24 cellular contexts compared by ENCODE assay signal in genomic region chr18:50839341-50839740, GRCh38. TPM values are rescaled to one million over a fixed set of nuclear protein-coding genes. Genes with fewer than 3 reads are reported as not detected.
DNase-seq lines count a peak whose midpoint lies in the region; ATAC-seq, FAIRE-seq and TF ChIP-seq lines count a peak whose summit lies in the region.
"Had no signal": no experiment of that assay in that cellular context is flagged by ENCODE, and none has a peak within 500 bp of the region (broad histone marks: within the 10 kb centered on the region; RNA-seq: fewer than 3 reads in every experiment).

No MANE protein-coding gene starts in this region.

- no peaks in the 10 kb centered on the region for H3K27me3 ChIP-seq in adrenal gland
- H3K27me3 ChIP-seq: BE2C had no signal

- H3K27ac ChIP-seq in adrenal gland = no peak overlapping the region

- no peak for TF ChIP-seq CTCF in natural killer cell (IDR thresholded peaks at IDR 0.05)
- no peak for TF ChIP-seq CTCF in endothelial cell (IDR thresholded peaks at IDR 0.05; ENCODE audit: unreplicated experiment)
- TF ChIP-seq CTCF in adrenal gland (IDR thresholded peaks at IDR 0.05) = no peak

- no peak for DNase-seq in natural killer cell treated with Interleukin-12 subunit alpha and Interleukin-12 subunit beta and Interleukin-15 and Interleukin-18, amount 100 ng/mL, for 72 hours (ENCODE audit: low spot score)
- no peak for DNase-seq in natural killer cell
- peak; percentile 7 for DNase-seq in NCI-H82 treated with DMSO at 0.1 percent for 48 hours (lab: John Stamatoyannopoulos, UW; ENCODE audit: unreplicated experiment)
- no peak for DNase-seq in endothelial cell (ENCODE audit: low spot score)
- DNase-seq in GM19239 (ENCODE audit: insufficient read length, low spot score) = no peak
- DNase-seq in activated effector memory CD4-positive, alpha-beta T cell treated with anti-CD3 and anti-CD28 coated beads, Interleukin-2, amount 50 U/mL, for 16 hours = no peak
- DNase-seq in adrenal gland = no peak
- DNase-seq: ACHN; BE2C; C1 segment of cervical spinal cord; CD4-positive, CD25-positive, alpha-beta regulatory T cell; CD8-positive, alpha-beta memory T cell; COR-L47; DMS 273 treated with DMSO at 0.1 percent for 48 hours; DMS53; DND-41; EL; GOT3; H7; IMR-90 had no signal

- no peaks in the 10 kb centered on the region for H3K36me3 Mint-ChIP-seq in natural killer cell treated with Interleukin-12 subunit alpha and Interleukin-12 subunit beta and Interleukin-15 and Interleukin-18, amount 100 ng/mL, for 72 hours
- H3K36me3 Mint-ChIP-seq in natural killer cell = no peaks in the 10 kb centered on the region
- H3K36me3 Mint-ChIP-seq in endothelial cell (ENCODE audit: low read depth, unreplicated experiment) = no peaks in the 10 kb centered on the region
- H3K36me3 Mint-ChIP-seq: CD4-positive, CD25-positive, alpha-beta regulatory T cell; CD8-positive, alpha-beta memory T cell had no signal

- H3K4me3 Mint-ChIP-seq in natural killer cell treated with Interleukin-12 subunit alpha and Interleukin-12 subunit beta and Interleukin-15 and Interleukin-18, amount 100 ng/mL, for 72 hours = no peak overlapping the region
- H3K4me3 Mint-ChIP-seq in natural killer cell = no peak overlapping the region
- no peak overlapping the region for H3K4me3 Mint-ChIP-seq in endothelial cell (ENCODE audit: unreplicated experiment)
- H3K4me3 Mint-ChIP-seq: CD4-positive, CD25-positive, alpha-beta regulatory T cell; CD8-positive, alpha-beta memory T cell had no signal

- TF ChIP-seq POLR2A in adrenal gland (IDR thresholded peaks at IDR 0.05) = no peak

- H3K27me3 Mint-ChIP-seq in natural killer cell treated with Interleukin-12 subunit alpha and Interleukin-12 subunit beta and Interleukin-15 and Interleukin-18, amount 100 ng/mL, for 72 hours = no peaks in the 10 kb centered on the region
- H3K27me3 Mint-ChIP-seq in natural killer cell (ENCODE audit: low read depth in 2 of 2) = peaks cover 2 to 7% of the 10 kb centered on the region in 2 donors
- H3K27me3 Mint-ChIP-seq in endothelial cell (ENCODE audit: unreplicated experiment) = no peaks in the 10 kb centered on the region

- no peak overlapping the region for H3K4me3 ChIP-seq in adrenal gland
- H3K4me3 ChIP-seq: GM12878 had no signal

- intact Hi-C loops in natural killer cell (cut with micrococcal nuclease) (no loop called here), adrenal gland (cut with DNase I) (no loop called here)

- no peaks in the 10 kb centered on the region for H3K9me3 ChIP-seq in adrenal gland (replicated peaks in 1 of 3)
- H3K9me3 ChIP-seq: BE2C had no signal

- H3K9me3 Mint-ChIP-seq in natural killer cell treated with Interleukin-12 subunit alpha and Interleukin-12 subunit beta and Interleukin-15 and Interleukin-18, amount 100 ng/mL, for 72 hours = no peaks in the 10 kb centered on the region
- H3K9me3 Mint-ChIP-seq in natural killer cell = no peaks in the 10 kb centered on the region
- no peaks in the 10 kb centered on the region for H3K9me3 Mint-ChIP-seq in endothelial cell (ENCODE audit: unreplicated experiment)
- H3K9me3 Mint-ChIP-seq: CD4-positive, CD25-positive, alpha-beta regulatory T cell; CD8-positive, alpha-beta memory T cell had no signal

- H3K27ac Mint-ChIP-seq in natural killer cell treated with Interleukin-12 subunit alpha and Interleukin-12 subunit beta and Interleukin-15 and Interleukin-18, amount 100 ng/mL, for 72 hours = no peak overlapping the region
- H3K27ac Mint-ChIP-seq in natural killer cell (no peak overlapping the region), endothelial cell (ENCODE audit: unreplicated experiment) (peak overlapping the region; percentile 97)
- H3K27ac Mint-ChIP-seq: CD4-positive, CD25-positive, alpha-beta regulatory T cell; CD8-positive, alpha-beta memory T cell had no signal

- 76 to 88% (median 79%) methylated on average over 2 of the region's 2 CpGs for WGBS in adrenal gland, 4 donors

- H3K4me1 ChIP-seq in adrenal gland (replicated peaks in 1 of 2) = peaks cover 0 to 12% of the 10 kb centered on the region in 2 donors
- H3K4me1 ChIP-seq: BE2C had no signal

- H3K4me1 Mint-ChIP-seq in natural killer cell treated with Interleukin-12 subunit alpha and Interleukin-12 subunit beta and Interleukin-15 and Interleukin-18, amount 100 ng/mL, for 72 hours (ENCODE audit: low read depth in 2 of 2) = peaks cover 4 to 6% of the 10 kb centered on the region in 2 donors
- H3K4me1 Mint-ChIP-seq in natural killer cell (peaks cover 4 to 5% of the 10 kb centered on the region in 2 donors), endothelial cell (ENCODE audit: unreplicated experiment) (peaks cover 22% of the 10 kb centered on the region)
- H3K4me1 Mint-ChIP-seq: CD4-positive, CD25-positive, alpha-beta regulatory T cell; CD8-positive, alpha-beta memory T cell had no signal

- no peak for FAIRE-seq in GM19239 (lab: Jason Lieb, UNC)
- FAIRE-seq: A204.1, GM12878, HTR-8/SVneo had no signal

- ATAC-seq in natural killer cell treated with Interleukin-12 subunit alpha and Interleukin-12 subunit beta and Interleukin-15 and Interleukin-18, amount 100 ng/mL, for 72 hours = peak; percentile 36 to 53
- ATAC-seq in natural killer cell = no peak
- ATAC-seq: GM12878, HCT116 had no signal

- no peaks in the 10 kb centered on the region for H3K36me3 ChIP-seq in adrenal gland (replicated peaks in 1 of 2)
- H3K36me3 ChIP-seq: BE2C had no signal

RNA-seq across cellular contexts. Expression of gene MRO, which starts 19.5 kb away (rescaled TPM):
- not detected for total RNA-seq in natural killer cell treated with Interleukin-12 subunit alpha and Interleukin-12 subunit beta and Interleukin-15 and Interleukin-18, amount 100 ng/mL, for 72 hours
- total RNA-seq in natural killer cell (not detected), endothelial cell (ENCODE audit: unreplicated experiment) (0.23 TPM), adrenal gland (1 to 10 TPM; 1.6 to 9.4 (median 3.9) TPM)
- polyA plus RNA-seq in adrenal gland = 1 to 10 TPM in 2 of 3 donors, under 1 TPM in 1; 0.67 to 5.0 (median 2.3) TPM
- total RNA-seq: CD4-positive, CD25-positive, alpha-beta regulatory T cell; GM12878; IMR-90 had no signal
- polyA plus RNA-seq: CD4-positive, CD25-positive, alpha-beta regulatory T cell; CD8-positive, alpha-beta memory T cell; IMR-90 had no signal

RNA-seq across cellular contexts. Expression of gene ME2, which starts 39.6 kb away (rescaled TPM):
- 100 to 1,000 TPM; 112 to 120 TPM for total RNA-seq in natural killer cell treated with Interleukin-12 subunit alpha and Interleukin-12 subunit beta and Interleukin-15 and Interleukin-18, amount 100 ng/mL, for 72 hours
- total RNA-seq in natural killer cell (10 to 100 TPM; 42.4 to 61.3 (median 43.5) TPM), endothelial cell (ENCODE audit: unreplicated experiment) (41.9 TPM), adrenal gland (10 to 100 TPM; 34.8 to 81.4 (median 60.4) TPM)
- polyA plus RNA-seq in adrenal gland = 100 to 1,000 TPM in 1 of 3 donors, 10 to 100 TPM in 2; 17.9 to 133 (median 20.4) TPM

Comparison
In these comparisons a context has a peak if more than half of its experiments do, and no peak if none do; other contexts are left out.
1. ATAC-seq: peak in natural killer cell treated with Interleukin-12 subunit alpha and Interleukin-12 subunit beta and Interleukin-15 and Interleukin-18, amount 100 ng/mL, for 72 hours (2 of 2); none in natural killer cell (0 of 3).